In genomic region chr1:115642168-115643072, GRCh38 we compare ENCODE assay signal across 8 cellular contexts. TPM values are rescaled to one million over a fixed set of nuclear protein-coding genes. Genes with fewer than 3 reads are reported as not detected.
A peak's percentile ranks its signal among the peaks of the same experiment; 100 is the strongest.
DNase-seq lines count a peak whose midpoint lies in the region; ATAC-seq, FAIRE-seq and TF ChIP-seq lines count a peak whose summit lies in the region.

No MANE protein-coding gene starts in this region.

- 0 out of 2 replicates have a peak, but pooled peaks have one; percentile 11 for TF ChIP-seq RAD21 in HepG2 (CRISPR knock-in tag; IDR thresholded peaks at IDR 0.05)

- TF ChIP-seq POLR2A in HepG2 (IDR thresholded peaks at IDR 0.05; ENCODE audit: insufficient read depth in 1 of 2, low read depth in 2 of 2, low read length in 2 of 2), result peak; percentile 41 to 52; a peak in 3 of 4 replicates

- H3K9me3 Mint-ChIP-seq in chondrocyte (ENCODE audit: low read depth), result peaks cover 12% of the 10 kb centered on the region
- peaks cover 8% of the 10 kb centered on the region for H3K9me3 Mint-ChIP-seq in stimulated activated effector memory CD8-positive, alpha-beta T cell treated with anti-CD3 and anti-CD28 coated beads, Interleukin-12 subunit alpha, Interleukin-12 subunit beta, amount 100 ng/mL, for 72 hours

- TF ChIP-seq EP300 in HepG2 (IDR thresholded peaks at IDR 0.05; ENCODE audit: low read depth in 2 of 2, low read length in 2 of 2) (no peak), HepG2 (CRISPR knock-in tag; IDR thresholded peaks at IDR 0.05; ENCODE audit: borderline replicate concordance) (no peak)

- H3K27me3 Mint-ChIP-seq in chondrocyte (ENCODE audit: low read depth), result peaks cover 11% of the 10 kb centered on the region

- peak overlapping the region; percentile 81 for H3K4me3 Mint-ChIP-seq in chondrocyte (ENCODE audit: unreplicated experiment)
- H3K4me3 Mint-ChIP-seq in stimulated activated effector memory CD8-positive, alpha-beta T cell treated with anti-CD3 and anti-CD28 coated beads, Interleukin-12 subunit alpha, Interleukin-12 subunit beta, amount 100 ng/mL, for 72 hours, result peak overlapping the region; percentile 58

- H3K36me3 ChIP-seq in HUES64 (ENCODE audit: insufficient read depth, low read length) (no peaks in the 10 kb centered on the region), HepG2 (replicated peaks in 1 of 2; ENCODE audit: control insufficient read depth in 1 of 2, insufficient read depth in 2 of 2, low read length in 2 of 2) (no peaks in the 10 kb centered on the region; a peak in 1 of 5 replicates)

- peak overlapping the region; percentile 66 for H3K27ac Mint-ChIP-seq in chondrocyte (ENCODE audit: unreplicated experiment)
- H3K27ac Mint-ChIP-seq in stimulated activated effector memory CD8-positive, alpha-beta T cell treated with anti-CD3 and anti-CD28 coated beads, Interleukin-12 subunit alpha, Interleukin-12 subunit beta, amount 100 ng/mL, for 72 hours, result no peak overlapping the region

- no peak overlapping the region for H2AFZ ChIP-seq in HepG2 (ENCODE audit: low read length)

- CTCF ChIA-PET in HepG2 (lab: Yijun Ruan, JAX; ENCODE audit: low intra/inter-chr PET ratio, low total read pairs), result no interaction called here

- H3K27me3 ChIP-seq in HUES64 (ENCODE audit: insufficient read depth, low read length) (0 out of 2 replicates have a peak, but pooled peaks cover 3% of the 10 kb centered on the region), HepG2 (ENCODE audit: control insufficient read depth in 1 of 2, insufficient read depth in 2 of 2, low read length in 2 of 2) (peaks cover 0 to 2% of the 10 kb centered on the region in 2 experiments; a peak in 1 of 5 replicates)

- peaks cover 42% of the 10 kb centered on the region for H3K79me2 ChIP-seq in HepG2 (ENCODE audit: insufficient read depth, low read length)

- peak; percentile 70 for ATAC-seq in GM21723 (IDR thresholded peaks at IDR 0.05; ENCODE audit: unreplicated experiment)
- ATAC-seq in HepG2, result peak; percentile 84
- ATAC-seq in stimulated activated effector memory CD8-positive, alpha-beta T cell treated with anti-CD3 and anti-CD28 coated beads, Interleukin-12 subunit alpha, Interleukin-12 subunit beta, amount 100 ng/mL, for 72 hours, result peak; percentile 66

- peak overlapping the region; percentile 74 for H3K4me2 ChIP-seq in HepG2 (ENCODE audit: low read depth, low read length)

- no peaks in the 10 kb centered on the region for H4K20me1 ChIP-seq in HepG2 (ENCODE audit: insufficient read depth, low read length)

- in situ Hi-C loops in HepG2 (cut with HindIII; ENCODE audit: extremely low pct_ligation_motif_present, low pct_unique_long_range_greater_than_20kb), result no loop called here

- H3K4me1 ChIP-seq in HUES64 (ENCODE audit: insufficient read depth, low read length) (peaks cover 23% of the 10 kb centered on the region), HepG2 (ENCODE audit: insufficient read depth, low read length) (peaks cover 38% of the 10 kb centered on the region)

- H3K36me3 Mint-ChIP-seq in chondrocyte (ENCODE audit: low read depth), result peaks cover 8% of the 10 kb centered on the region
- H3K36me3 Mint-ChIP-seq in stimulated activated effector memory CD8-positive, alpha-beta T cell treated with anti-CD3 and anti-CD28 coated beads, Interleukin-12 subunit alpha, Interleukin-12 subunit beta, amount 100 ng/mL, for 72 hours, result no peaks in the 10 kb centered on the region

- POLR2A ChIA-PET in HepG2 (lab: Yijun Ruan, JAX), result interaction anchor here (0.6 kb wide), 1 partner anchor 69 kb away, joined by 3 read pairs; no protein-coding TSS in a partner anchor

- H3K4me1 Mint-ChIP-seq in chondrocyte (ENCODE audit: low read depth), result peaks cover 14% of the 10 kb centered on the region
- H3K4me1 Mint-ChIP-seq in stimulated activated effector memory CD8-positive, alpha-beta T cell treated with anti-CD3 and anti-CD28 coated beads, Interleukin-12 subunit alpha, Interleukin-12 subunit beta, amount 100 ng/mL, for 72 hours, result peaks cover 7% of the 10 kb centered on the region

- TF ChIP-seq CTCF in chondrocyte (IDR thresholded peaks at IDR 0.05) (peak; percentile 44), HepG2 (CRISPR knock-in tag; IDR thresholded peaks at IDR 0.05) (no peak; the same call in 1 of the 2 replicates)

- DNase-seq in NCI-H82 (lab: John Stamatoyannopoulos, UW) (peak; percentile 41), NCI-H82 treated with DMSO at 0.1 percent for 48 hours (lab: John Stamatoyannopoulos, UW; ENCODE audit: unreplicated experiment) (no peak), SK-N-DZ (ENCODE audit: low spot score) (peak; percentile 33), chondrocyte (ENCODE audit: low spot score) (no peak), HepG2 (ENCODE audit: low spot score) (peak; percentile 35)
- DNase-seq in stimulated activated effector memory CD8-positive, alpha-beta T cell treated with anti-CD3 and anti-CD28 coated beads, Interleukin-12 subunit alpha, Interleukin-12 subunit beta, amount 100 ng/mL, for 72 hours (ENCODE audit: low spot score in 2 of 2), result peak; percentile 10 to 69

- intact Hi-C loops in HepG2 (cut with micrococcal nuclease; ENCODE audit: unreplicated experiment), result loop anchor here (1.0 kb wide), 1 partner anchor 67 kb away; no protein-coding TSS in a partner anchor

- H3K9me3 ChIP-seq in HUES64 (ENCODE audit: insufficient read depth, low read depth, low read length) (0 out of 2 replicates have a peak, but pooled peaks cover 4% of the 10 kb centered on the region), HepG2 (ENCODE audit: low read length) (no peaks in the 10 kb centered on the region)

- H3K27ac ChIP-seq in HUES64 (ENCODE audit: low read depth, low read length), result peak overlapping the region; percentile 34
- peak overlapping the region; percentile 89 for H3K27ac ChIP-seq in HepG2 (ENCODE audit: extremely low read length, insufficient read depth, low read length)

- H3K4me3 ChIP-seq in HUES64 (ENCODE audit: low read length) (peak overlapping the region; percentile 91), HepG2 (replicated peaks in 1 of 3; ENCODE audit: insufficient read depth in 1 of 3, low read depth in 2 of 3, low read length in 3 of 3) (peak overlapping the region; percentile 75 to 92 (median 84))

- FAIRE-seq in HepG2 (lab: Jason Lieb, UNC), result no peak

- H3K9ac ChIP-seq in HUES64 (ENCODE audit: low read depth, low read length) (peak overlapping the region; percentile 86), HepG2 (ENCODE audit: insufficient read depth, low read depth, low read length) (peak overlapping the region; percentile 77)

- BruUV-seq in HepG2 (replicated peaks; lab: Mats Ljungman, UMichigan), result no TSS peak

- WGBS in HUES64, result under 1% methylated on average over 78 of the region's 78 CpGs
- WGBS in HepG2 (ENCODE audit: low lambda C conversion rate), result under 1% methylated on average over 34 of the region's 78 CpGs

TF ChIP-seq in HepG2, 621 proteins besides CTCF, POLR2A, EP300 and RAD21 (continues in another document):
- peak; percentile 74 for TF ChIP-seq HNF4A (CRISPR knock-in tag; IDR thresholded peaks at IDR 0.05)
- TF ChIP-seq ZSCAN25 (CRISPR knock-in tag; IDR thresholded peaks at IDR 0.05), result peak; percentile 38; the same call in 1 of the 2 replicates
- TF ChIP-seq PRMT3 (CRISPR knock-in tag; IDR thresholded peaks at IDR 0.05; ENCODE audit: borderline replicate concordance, low read depth), result no peak; the same call in 1 of the 2 replicates
- TF ChIP-seq ZEB1 (IDR thresholded peaks at IDR 0.05; ENCODE audit: insufficient replicate concordance, low read depth), result no peak
- TF ChIP-seq ONECUT2 (CRISPR knock-in tag; IDR thresholded peaks at IDR 0.05), result no peak
- TF ChIP-seq ETV5 (CRISPR knock-in tag; IDR thresholded peaks at IDR 0.05; ENCODE audit: borderline replicate concordance), result peak; percentile 10; the same call in 1 of the 2 replicates
- TF ChIP-seq ZNF10 (CRISPR knock-in tag; IDR thresholded peaks at IDR 0.05; ENCODE audit: borderline replicate concordance, low read depth), result no peak

RNA-seq across cellular contexts. Expression of gene VANGL1, which starts 0.7 kb away (rescaled TPM):
- 15.7 TPM for polyA plus RNA-seq in HUES64 (2013, experiment 1 of 2)
- 15.8 TPM for polyA plus RNA-seq in HUES64 (2013, experiment 2 of 2)
- 1.6 and 1.7 TPM in 2 replicates for polyA plus RNA-seq in SK-N-DZ (2014; cell fraction: cytosol; rRNA removed)
- polyA plus RNA-seq in SK-N-DZ (2014; cell fraction: nucleus; rRNA removed), result 1.0 and 2.6 TPM in 2 replicates
- total RNA-seq in chondrocyte (16.2 to 19.2 TPM (median 18.0 TPM) in 3 replicates), HepG2 (2016; rRNA removed; fragmentation: Illumina TruSeq; extraction: Trizol) (5.9 and 9.4 TPM in 2 replicates)
- 3.4 and 3.7 TPM in 2 replicates for total RNA-seq in HepG2 (2016; cell fraction: cytosol; rRNA removed; fragmentation: Illumina TruSeq; extraction: Trizol; ENCODE audit: low read depth)
- 5.7 and 8.5 TPM in 2 replicates for total RNA-seq in HepG2 (2016; cell fraction: insoluble cytoplasmic fraction; rRNA removed; fragmentation: Illumina TruSeq; extraction: Trizol)
- total RNA-seq in HepG2 (2016; cell fraction: membrane; rRNA removed; fragmentation: Illumina TruSeq; extraction: Trizol), result 5.7 and 6.0 TPM in 2 replicates
- total RNA-seq in HepG2 (2016; cell fraction: nucleus; rRNA removed; fragmentation: Illumina TruSeq; extraction: Trizol), result 10.0 and 12.8 TPM in 2 replicates
- 5.3 TPM in 2 replicates for polyA plus RNA-seq in HepG2 (2011; rRNA removed)
- polyA plus RNA-seq in HepG2 (2011; cell fraction: cytosol; rRNA removed), result 5.1 and 5.3 TPM in 2 replicates
- polyA plus RNA-seq in HepG2 (2011; cell fraction: nucleus; rRNA removed), result 4.1 and 5.0 TPM in 2 replicates
- 3.7 and 4.2 TPM in 2 replicates for polyA plus RNA-seq in HepG2 (2012)
- polyA plus RNA-seq in HepG2 (2016; cell fraction: cytosol; fragmentation: Illumina TruSeq; extraction: Trizol; ENCODE audit: low read depth), result 1.4 and 1.6 TPM in 2 replicates
- polyA plus RNA-seq in HepG2 (2016; cell fraction: insoluble cytoplasmic fraction; fragmentation: Illumina TruSeq; extraction: Trizol; ENCODE audit: low read depth), result 4.2 and 5.8 TPM in 2 replicates
- polyA plus RNA-seq in HepG2 (2016; cell fraction: membrane; fragmentation: Illumina TruSeq; extraction: Trizol; ENCODE audit: low read depth), result 2.6 and 2.7 TPM in 2 replicates
- 10.3 and 10.4 TPM in 2 replicates for polyA plus RNA-seq in HepG2 (2016; cell fraction: nucleus; fragmentation: Illumina TruSeq; extraction: Trizol; ENCODE audit: insufficient read depth, low read depth)
- 14.7 and 37.5 TPM in 2 replicates for polyA minus RNA-seq in HepG2 (2011; rRNA and poly(A)+ RNA removed; ENCODE audit: low replicate concordance)
- 4.2 and 5.7 TPM in 2 replicates for polyA minus RNA-seq in HepG2 (2011; cell fraction: cytosol; rRNA and poly(A)+ RNA removed)
- 5.3 and 7.2 TPM in 2 replicates for polyA minus RNA-seq in HepG2 (2011; cell fraction: nucleus; rRNA and poly(A)+ RNA removed)

Comparison
In these comparisons a context has a peak if more than half of its experiments do, and no peak if none do; other contexts are left out.
1. DNase-seq: peak in NCI-H82 (single experiment), SK-N-DZ (single experiment), HepG2 (single experiment) and stimulated activated effector memory CD8-positive, alpha-beta T cell treated with anti-CD3 and anti-CD28 coated beads, Interleukin-12 subunit alpha, Interleukin-12 subunit beta, amount 100 ng/mL, for 72 hours (2 of 2); none in NCI-H82 treated with DMSO at 0.1 percent for 48 hours (single experiment) and chondrocyte (single experiment).
2. Peak in every context shown above with its lines, with median percentiles within 50 percentile points of each other: ATAC-seq.